Comparison of ENCODE assay signal across 11 cellular contexts in genomic region chr22:24284747-24285203, GRCh38. TPM values are rescaled to one million over a fixed set of nuclear protein-coding genes. Genes with fewer than 3 reads are reported as not detected.
DNase-seq lines count a peak whose midpoint lies in the region; ATAC-seq, FAIRE-seq and TF ChIP-seq lines count a peak whose summit lies in the region.
"Had no signal": no experiment of that assay in that cellular context is flagged by ENCODE, and none has a peak within 500 bp of the region (broad histone marks: within the 10 kb centered on the region; RNA-seq: fewer than 3 reads in every experiment).

No MANE protein-coding gene starts in this region.

- WGBS in K562 (ENCODE audit: insufficient coverage, low coverage, missing lambda C conversion rate) = 17% methylated on average over 2 of the region's 2 CpGs
- 55 to 68% methylated on average over 2 of the region's 2 CpGs for WGBS in mesodermal cell (ENCODE audit: insufficient coverage in 2 of 2), 2 experiments

- DNase-seq in COLO829 (ENCODE audit: low spot score) = peak; percentile 72
- peak; percentile 54 for DNase-seq in Jurkat, Clone E6-1 (ENCODE audit: low read depth, low spot score)
- peak in 3 of 4 experiments; percentile 15 to 62 (median 58) for DNase-seq in K562 (ENCODE audit: extremely low read depth in 1 of 4, low spot score in 3 of 4)
- DNase-seq in nucleus accumbens (lab: John Stamatoyannopoulos, UW) = no peak
- DNase-seq in COR-L47 (lab: John Stamatoyannopoulos, UW) = no peak
- DNase-seq in NCI-H526 treated with DMSO at 0.1 percent for 48 hours (lab: John Stamatoyannopoulos, UW) = no peak
- DNase-seq: NCI-H524 had no signal

- H3K9me3 ChIP-seq in K562 (replicated peaks; ENCODE audit: control insufficient read depth, insufficient read depth, low read depth, low read length) = no peaks in the 10 kb centered on the region
- H3K9me3 ChIP-seq in mesodermal cell (ENCODE audit: control insufficient read depth, low read length) = no peaks in the 10 kb centered on the region

- H3K36me3 ChIP-seq in K562 (ENCODE audit: control insufficient read depth, insufficient read depth, low read length) (no peaks in the 10 kb centered on the region), mesodermal cell (ENCODE audit: control insufficient read depth, insufficient read depth, low read length) (peaks cover 10% of the 10 kb centered on the region)

- peak overlapping the region; percentile 74 for H2AFZ ChIP-seq in K562 (ENCODE audit: low read depth, low read length)

- H3K4me1 ChIP-seq in K562 (replicated peaks in 1 of 2; ENCODE audit: control insufficient read depth in 2 of 2, insufficient read depth in 2 of 2, low read length in 2 of 2) (peaks cover 3 to 13% of the 10 kb centered on the region in 2 experiments; a peak in 3 of 5 replicates), mesodermal cell (ENCODE audit: control insufficient read depth, insufficient read depth, low read length, poor library complexity, severe bottlenecking) (peaks cover 41% of the 10 kb centered on the region)

- intact Hi-C loops in K562 (cut with micrococcal nuclease) = no loop called here

- H3K9me1 ChIP-seq in K562 (ENCODE audit: control insufficient read depth, insufficient read depth, low read length) = no peaks in the 10 kb centered on the region

- POLR2A ChIA-PET in K562 (lab: Yijun Ruan, JAX) = no interaction called here

- no peak overlapping the region for H3K4me3 ChIP-seq in Jurkat, Clone E6-1 (ENCODE audit: low read length)
- H3K4me3 ChIP-seq in K562 = peak overlapping the region; percentile 10; the same call in 1 of the 2 replicates
- no peak overlapping the region for H3K4me3 ChIP-seq in mesodermal cell (ENCODE audit: extremely low read depth, insufficient read depth, low read length, poor library complexity, severe bottlenecking)

- no peaks in the 10 kb centered on the region for H3K27me3 ChIP-seq in K562 (ENCODE audit: control insufficient read depth in 2 of 2, insufficient read depth in 2 of 2, low read length in 2 of 2)

- H3K4me2 ChIP-seq in K562 (ENCODE audit: insufficient read depth, low read length) = peak overlapping the region; percentile 55; the same call in 1 of the 2 replicates

- BruUV-seq in K562 (replicated peaks; lab: Mats Ljungman, UMichigan) = no TSS peak

- CTCF ChIA-PET in K562 (lab: Yijun Ruan, JAX; ENCODE audit: low intra/inter-chr PET ratio) = no interaction called here

- no peaks in the 10 kb centered on the region for H4K20me1 ChIP-seq in K562 (replicated peaks; ENCODE audit: control insufficient read depth, insufficient read depth, low read length)

- peak overlapping the region; percentile 70 for H3K27ac ChIP-seq in K562 (ENCODE audit: extremely low read depth, low read depth, low read length)
- H3K27ac ChIP-seq in mesodermal cell (ENCODE audit: low read depth, low read length, severe bottlenecking) = peak overlapping the region; percentile 76
- H3K27ac ChIP-seq: HL-60, VCaP had no signal

- H3K79me2 ChIP-seq in K562 (ENCODE audit: control insufficient read depth, insufficient read depth, low read length) = peaks cover 56% of the 10 kb centered on the region

- in situ Hi-C loops in K562 (cut with MboI) = no loop called here

- TF ChIP-seq POLR2A in K562 (conservative IDR thresholded peaks at IDR 0.05) = no peak

- ATAC-seq in K562 = peak; percentile 90
- ATAC-seq in GM19455 (IDR thresholded peaks at IDR 0.05; ENCODE audit: unreplicated experiment) = no peak

- TF ChIP-seq EP300 in K562 (IDR thresholded peaks at IDR 0.05; ENCODE audit: low read length) = no peak

- no peak for TF ChIP-seq RAD21 in K562 (CRISPR knock-in tag; conservative IDR thresholded peaks at IDR 0.05 in 1 of 2, IDR thresholded peaks at IDR 0.05 in 1 of 2)

- no peak for TF ChIP-seq CTCF in K562 (IDR thresholded peaks at IDR 0.05 in 2 of 3, conservative IDR thresholded peaks at IDR 0.05 in 1 of 3; ENCODE audit: insufficient read depth in 2 of 3, low read depth in 1 of 3, low read length in 3 of 3)

- FAIRE-seq in K562 (lab: Jason Lieb, UNC) = peak; percentile 85

- H3K9ac ChIP-seq in K562 (ENCODE audit: insufficient read depth in 1 of 2, low read depth in 2 of 2, low read length in 2 of 2) = peak overlapping the region; percentile 34 to 64

TF ChIP-seq in K562, 482 proteins besides CTCF, POLR2A, EP300 and RAD21 (continues in another document):
- peak; percentile 85 for TF ChIP-seq SMARCE1 (IDR thresholded peaks at IDR 0.05)
- TF ChIP-seq ARID3A (IDR thresholded peaks at IDR 0.05; ENCODE audit: borderline replicate concordance, low read depth, low read length) = peak; percentile 25; the same call in 1 of the 2 replicates
- TF ChIP-seq PKNOX1 (IDR thresholded peaks at IDR 0.05) = peak; percentile 93
- TF ChIP-seq LEF1 (IDR thresholded peaks at IDR 0.05) = peak; percentile 35; the same call in 1 of the 2 replicates
- TF ChIP-seq MAX (CRISPR knock-in tag; IDR thresholded peaks at IDR 0.05) = no peak
- TF ChIP-seq SMARCC2 (IDR thresholded peaks at IDR 0.05; ENCODE audit: low read depth) = peak; percentile 56; the same call in 1 of the 2 replicates

RNA-seq across cellular contexts. Expression of gene SPECC1L, which starts 14.1 kb away (rescaled TPM):
- polyA plus RNA-seq in Jurkat, Clone E6-1 (2012; ENCODE audit: insufficient read depth, insufficient read length) = 23.0 TPM
- 26.8 and 55.2 TPM in 2 replicates for total RNA-seq in K562 (2011; cell fraction: chromatin; rRNA removed; ENCODE audit: low replicate concordance)
- 14.2 and 18.8 TPM in 2 replicates for total RNA-seq in K562 (2011; cell fraction: nucleolus; rRNA removed)
- 20.5 and 27.3 TPM in 2 replicates for total RNA-seq in K562 (2011; cell fraction: nucleoplasm; rRNA removed)
- total RNA-seq in K562 (2014; rRNA removed) (11.5 and 15.4 TPM in 2 replicates), K562 (2014; rRNA removed; fragmentation: Illumina TruSeq; extraction: Trizol) (17.6 and 19.4 TPM in 2 replicates), K562 (2015; rRNA removed; fragmentation: Illumina TruSeq; extraction: Trizol) (19.2 and 20.3 TPM in 2 replicates), K562 (2021) (26.0 and 27.9 TPM in 2 replicates)
- polyA plus RNA-seq in K562 (2011; rRNA removed) (13.0 and 15.8 TPM in 2 replicates), K562 (2014; fragmentation: Illumina TruSeq; extraction: Trizol) (11.7 and 14.5 TPM in 2 replicates), K562 (2014; fragmentation: Nextera tagmentation; extraction: Ambion mirVana) (1 to 10 TPM; 1.4 to 2.6 TPM), K562 (2014; rRNA removed) (9.1 and 9.8 TPM in 2 replicates)
- 9.1 and 9.5 TPM in 2 replicates for polyA plus RNA-seq in K562 (2011; cell fraction: cytosol; rRNA removed)
- 15.3 and 16.7 TPM in 2 replicates for polyA plus RNA-seq in K562 (2011; cell fraction: nucleus; rRNA removed)
- 11.1 and 12.7 TPM in 2 replicates for polyA plus RNA-seq in K562 (2012)
- polyA minus RNA-seq in K562 (2011; rRNA and poly(A)+ RNA removed) = 35.3 and 44.3 TPM in 2 replicates
- polyA minus RNA-seq in K562 (2011; cell fraction: cytosol; rRNA and poly(A)+ RNA removed) = 14.5 and 16.0 TPM in 2 replicates
- 11.0 and 24.5 TPM in 2 replicates for polyA minus RNA-seq in K562 (2011; cell fraction: nucleus; rRNA and poly(A)+ RNA removed)
- 32.1 TPM for polyA plus RNA-seq in mesodermal cell (2013, experiment 1 of 2)
- 34.2 TPM for polyA plus RNA-seq in mesodermal cell (2013, experiment 2 of 2)

RNA-seq across cellular contexts. Expression of gene GGT5, which starts 39.9 kb away (rescaled TPM):
- polyA plus RNA-seq in Jurkat, Clone E6-1 (2012; ENCODE audit: insufficient read depth, insufficient read length) = not detected
- 0.84 and 2.9 TPM in 2 replicates for total RNA-seq in K562 (2011; cell fraction: chromatin; rRNA removed; ENCODE audit: low replicate concordance)
- 0.26 and 1.3 TPM in 2 replicates for total RNA-seq in K562 (2011; cell fraction: nucleolus; rRNA removed)
- 0.44 and 0.84 TPM in 2 replicates for total RNA-seq in K562 (2011; cell fraction: nucleoplasm; rRNA removed)
- 0.16 TPM in 1 of 2 replicates, not detected in the other for total RNA-seq in K562 (2014; rRNA removed)
- not detected in 2 replicates for total RNA-seq in K562 (2014; rRNA removed; fragmentation: Illumina TruSeq; extraction: Trizol)
- total RNA-seq in K562 (2015; rRNA removed; fragmentation: Illumina TruSeq; extraction: Trizol) = 0.19 and 0.69 TPM in 2 replicates
- 0.18 and 0.81 TPM in 2 replicates for total RNA-seq in K562 (2021)
- 0.07 and 0.26 TPM in 2 replicates for polyA plus RNA-seq in K562 (2011; rRNA removed)
- 0.40 and 3.1 TPM in 2 replicates for polyA plus RNA-seq in K562 (2011; cell fraction: cytosol; rRNA removed)
- polyA plus RNA-seq in K562 (2011; cell fraction: nucleus; rRNA removed) = 3.7 and 14.6 TPM in 2 replicates
- 1.4 and 2.3 TPM in 2 replicates for polyA plus RNA-seq in K562 (2012)
- polyA plus RNA-seq in K562 (2014; fragmentation: Illumina TruSeq; extraction: Trizol) = 0.46 and 0.58 TPM in 2 replicates
- polyA plus RNA-seq in K562 (2014; fragmentation: Nextera tagmentation; extraction: Ambion mirVana) = not detected
- polyA plus RNA-seq in K562 (2014; rRNA removed) = 0.17 and 0.46 TPM in 2 replicates
- polyA minus RNA-seq in K562 (2011; rRNA and poly(A)+ RNA removed) = 0.42 TPM in 1 of 2 replicates, not detected in the other
- polyA minus RNA-seq in K562 (2011; cell fraction: cytosol; rRNA and poly(A)+ RNA removed) = not detected in 2 replicates
- 0.54 and 0.67 TPM in 2 replicates for polyA minus RNA-seq in K562 (2011; cell fraction: nucleus; rRNA and poly(A)+ RNA removed)
- 8.8 TPM for polyA plus RNA-seq in mesodermal cell (2013, experiment 1 of 2)
- 7.4 TPM for polyA plus RNA-seq in mesodermal cell (2013, experiment 2 of 2)

Comparison
In these comparisons a context has a peak if more than half of its experiments do, and no peak if none do; other contexts are left out.
1. DNase-seq: peak in COLO829 (single experiment), Jurkat, Clone E6-1 (single experiment) and K562 (3 of 4); none in nucleus accumbens (0 of 56), COR-L47 (single experiment) and NCI-H526 treated with DMSO at 0.1 percent for 48 hours (single experiment).